ENCODE assay signal across 22 cellular contexts in the genomic region with DNA sequence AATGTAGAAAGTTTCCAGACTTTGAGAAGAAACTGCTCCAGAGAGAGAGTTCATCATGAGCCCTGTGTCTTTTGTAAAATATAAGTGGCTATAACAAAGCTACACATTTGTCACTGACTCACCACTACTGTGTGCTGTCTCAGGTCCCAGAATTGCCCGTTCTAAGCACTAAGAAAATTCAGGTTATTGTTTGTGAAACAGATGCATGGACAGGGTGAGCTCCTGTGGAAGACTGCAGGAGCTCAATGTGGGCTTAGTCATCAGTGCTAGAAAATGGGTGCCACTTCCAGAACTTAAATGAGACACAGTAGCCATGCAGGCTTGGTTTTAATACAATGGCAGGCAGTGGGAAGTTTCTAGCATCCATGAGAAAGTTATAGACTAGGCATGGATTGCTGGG.
A peak's percentile ranks its signal among the peaks of the same experiment; 100 is the strongest.
DNase-seq lines count a peak whose midpoint lies in the region; ATAC-seq lines count a peak whose summit lies in the region.
"Had no signal": no experiment of that assay in that cellular context is flagged by ENCODE, and none has a peak within 500 bp of the region (broad histone marks: within the 10 kb centered on the region; RNA-seq: fewer than 3 reads in every experiment).

No MANE protein-coding gene starts in this region.

- H3K36me3 Mint-ChIP-seq in activated naive CD4-positive, alpha-beta T cell treated with anti-CD3 and anti-CD28 coated beads, Interleukin-2, amount 50 U/mL, for 24 hours: no peaks in the 10 kb centered on the region
- H3K36me3 Mint-ChIP-seq in activated T-helper 1 cell treated with anti-CD3 and anti-CD28 coated beads, Interleukin-12 subunit alpha, Interleukin-12 subunit beta, Interleukin-2, Interleukin-4 antibody, amounts not matched to agents 30 ng/mL and 10 ng/mL and 1 ng/mL, durations not matched to agents 14 hours and 24 hours and 36 hours (ENCODE audit: low read depth): no peaks in the 10 kb centered on the region
- peaks cover 0 to 8% (median 0%) of the 10 kb centered on the region in 5 donors for H3K36me3 Mint-ChIP-seq in naive thymus-derived CD4-positive, alpha-beta T cell

- CTCF ChIA-PET in naive thymus-derived CD4-positive, alpha-beta T cell (lab: Charles Lee): interaction anchor here (0.7 to 1.1 kb wide), 5 partner anchors 11 to 699 kb away, joined by 3 read pairs; no protein-coding TSS in a partner anchor

- H3K4me3 ChIP-seq in naive thymus-derived CD4-positive, alpha-beta T cell (ENCODE audit: low read length): no peak overlapping the region

- peak overlapping the region; percentile 23 for H3K27ac Mint-ChIP-seq in activated naive CD4-positive, alpha-beta T cell treated with anti-CD3 and anti-CD28 coated beads, Interleukin-2, amount 50 U/mL, for 24 hours
- H3K27ac Mint-ChIP-seq in activated T-helper 1 cell treated with anti-CD3 and anti-CD28 coated beads, Interleukin-12 subunit alpha, Interleukin-12 subunit beta, Interleukin-2, Interleukin-4 antibody, amounts not matched to agents 30 ng/mL and 10 ng/mL and 1 ng/mL, durations not matched to agents 14 hours and 24 hours and 36 hours: peak overlapping the region; percentile 40
- peak overlapping the region in 5 of 9 donors; percentile 59 to 89 (median 86) for H3K27ac Mint-ChIP-seq in naive thymus-derived CD4-positive, alpha-beta T cell

- H3K4me1 ChIP-seq in naive thymus-derived CD4-positive, alpha-beta T cell (ENCODE audit: control insufficient read depth in 2 of 2, insufficient read depth in 2 of 2, low read length in 2 of 2): peaks cover 0 to 7% of the 10 kb centered on the region in 2 donors

- no peaks in the 10 kb centered on the region for H3K27me3 ChIP-seq in naive thymus-derived CD4-positive, alpha-beta T cell (ENCODE audit: control insufficient read depth in 2 of 2, insufficient read depth in 2 of 2, low read length in 2 of 2)

- intact Hi-C loops in activated T-helper 1 cell treated with anti-CD3 and anti-CD28 coated beads, Interleukin-12 subunit alpha, Interleukin-12 subunit beta, Interleukin-2, Interleukin-4 antibody, amounts not matched to agents 30 ng/mL and 10 ng/mL and 1 ng/mL, durations not matched to agents 14 hours and 24 hours and 36 hours (cut with micrococcal nuclease): loop anchor here (1.0 to 5.0 kb wide), 6 partner anchors 77 to 1512 kb away; no protein-coding TSS in a partner anchor
- intact Hi-C loops in naive thymus-derived CD4-positive, alpha-beta T cell (cut with micrococcal nuclease): loop anchor here (1.0 to 10.0 kb wide), 12 partner anchors 78 to 1692 kb away; a partner anchor contains a TSS

- DNase-seq in activated CD4-positive, CD25-positive, alpha-beta regulatory T cell treated with anti-CD3 and anti-CD28 coated beads, Interleukin-2, amount 50 U/mL, for 72 hours: no peak
- no peak for DNase-seq in activated naive CD4-positive, alpha-beta T cell treated with anti-CD3 and anti-CD28 coated beads, Interleukin-2, amount 50 U/mL, for 16 hours
- DNase-seq in activated T-helper 1 cell treated with anti-CD3 and anti-CD28 coated beads, Interleukin-12 subunit alpha, Interleukin-12 subunit beta, Interleukin-2, Interleukin-4 antibody, amounts not matched to agents 30 ng/mL and 10 ng/mL and 1 ng/mL, durations not matched to agents 14 hours and 24 hours and 36 hours (ENCODE audit: low spot score): no peak
- DNase-seq in naive thymus-derived CD4-positive, alpha-beta T cell: no peak
- DNase-seq in HK-2 (ENCODE audit: unreplicated experiment): no peak
- no peak for DNase-seq in Kasumi-1 (lab: John Stamatoyannopoulos, UW)
- DNase-seq: 8988T, C1 segment of cervical spinal cord, DMS53, GDM1, IMR-90, NCI-H1105, NCI-H2029 treated with DMSO at 0.1 percent for 48 hours, NCI-H226, NCI-H510A treated with DMSO at 0.1 percent for 48 hours, NCI-H748 treated with DMSO at 0.1 percent for 48 hours, SIG-M5 had no signal

- no peak overlapping the region for H3K27ac ChIP-seq in naive thymus-derived CD4-positive, alpha-beta T cell (ENCODE audit: low read depth, low read length)
- H3K27ac ChIP-seq: KMS-11 had no signal

- POLR2A ChIA-PET in naive thymus-derived CD4-positive, alpha-beta T cell (lab: Charles Lee): interaction anchor here (0.5 to 5.4 kb wide), 11 partner anchors 10 to 684 kb away, joined by 3 to 46 read pairs (median 5); a partner anchor contains a TSS

- H3K27me3 Mint-ChIP-seq in activated naive CD4-positive, alpha-beta T cell treated with anti-CD3 and anti-CD28 coated beads, Interleukin-2, amount 50 U/mL, for 24 hours: no peaks in the 10 kb centered on the region
- no peaks in the 10 kb centered on the region for H3K27me3 Mint-ChIP-seq in activated T-helper 1 cell treated with anti-CD3 and anti-CD28 coated beads, Interleukin-12 subunit alpha, Interleukin-12 subunit beta, Interleukin-2, Interleukin-4 antibody, amounts not matched to agents 30 ng/mL and 10 ng/mL and 1 ng/mL, durations not matched to agents 14 hours and 24 hours and 36 hours (ENCODE audit: insufficient read depth)
- no peaks in the 10 kb centered on the region for H3K27me3 Mint-ChIP-seq in naive thymus-derived CD4-positive, alpha-beta T cell

- H3K9me3 ChIP-seq in naive thymus-derived CD4-positive, alpha-beta T cell (ENCODE audit: control insufficient read depth in 2 of 3, low read length in 3 of 3): no peaks in the 10 kb centered on the region

- H3K4me3 Mint-ChIP-seq in activated naive CD4-positive, alpha-beta T cell treated with anti-CD3 and anti-CD28 coated beads, Interleukin-2, amount 50 U/mL, for 24 hours: peak overlapping the region; percentile 23
- H3K4me3 Mint-ChIP-seq in activated T-helper 1 cell treated with anti-CD3 and anti-CD28 coated beads, Interleukin-12 subunit alpha, Interleukin-12 subunit beta, Interleukin-2, Interleukin-4 antibody, amounts not matched to agents 30 ng/mL and 10 ng/mL and 1 ng/mL, durations not matched to agents 14 hours and 24 hours and 36 hours: no peak overlapping the region
- peak overlapping the region in 1 of 10 donors; percentile 23 for H3K4me3 Mint-ChIP-seq in naive thymus-derived CD4-positive, alpha-beta T cell

- ATAC-seq in activated CD4-positive, CD25-positive, alpha-beta regulatory T cell treated with anti-CD3 and anti-CD28 coated beads, Interleukin-2, amount 50 U/mL, for 24 hours: peak; percentile 9 to 36
- no peak for ATAC-seq in naive thymus-derived CD4-positive, alpha-beta T cell
- ATAC-seq: HCT116, Panc1 had no signal

- peaks cover 42% of the 10 kb centered on the region for H3K4me1 Mint-ChIP-seq in activated naive CD4-positive, alpha-beta T cell treated with anti-CD3 and anti-CD28 coated beads, Interleukin-2, amount 50 U/mL, for 24 hours
- H3K4me1 Mint-ChIP-seq in activated T-helper 1 cell treated with anti-CD3 and anti-CD28 coated beads, Interleukin-12 subunit alpha, Interleukin-12 subunit beta, Interleukin-2, Interleukin-4 antibody, amounts not matched to agents 30 ng/mL and 10 ng/mL and 1 ng/mL, durations not matched to agents 14 hours and 24 hours and 36 hours (ENCODE audit: low read depth): peaks cover 30% of the 10 kb centered on the region
- H3K4me1 Mint-ChIP-seq in naive thymus-derived CD4-positive, alpha-beta T cell: peaks cover 0 to 28% (median 6%) of the 10 kb centered on the region in 7 donors

- no peaks in the 10 kb centered on the region for H3K9me3 Mint-ChIP-seq in activated naive CD4-positive, alpha-beta T cell treated with anti-CD3 and anti-CD28 coated beads, Interleukin-2, amount 50 U/mL, for 24 hours
- H3K9me3 Mint-ChIP-seq in activated T-helper 1 cell treated with anti-CD3 and anti-CD28 coated beads, Interleukin-12 subunit alpha, Interleukin-12 subunit beta, Interleukin-2, Interleukin-4 antibody, amounts not matched to agents 30 ng/mL and 10 ng/mL and 1 ng/mL, durations not matched to agents 14 hours and 24 hours and 36 hours: no peaks in the 10 kb centered on the region
- no peaks in the 10 kb centered on the region for H3K9me3 Mint-ChIP-seq in naive thymus-derived CD4-positive, alpha-beta T cell

- no peaks in the 10 kb centered on the region for H3K36me3 ChIP-seq in naive thymus-derived CD4-positive, alpha-beta T cell (ENCODE audit: control insufficient read depth in 2 of 3, insufficient read depth in 3 of 3, low read length in 3 of 3)

Comparison
In these comparisons a context has a peak if more than half of its experiments do, and no peak if none do; other contexts are left out.
1. H3K27ac Mint-ChIP-seq: peak in every context shown above with its lines; median percentile 86 in naive thymus-derived CD4-positive, alpha-beta T cell; 40 in activated T-helper 1 cell treated with anti-CD3 and anti-CD28 coated beads, Interleukin-12 subunit alpha, Interleukin-12 subunit beta, Interleukin-2, Interleukin-4 antibody, amounts not matched to agents 30 ng/mL and 10 ng/mL and 1 ng/mL, durations not matched to agents 14 hours and 24 hours and 36 hours; 23 in activated naive CD4-positive, alpha-beta T cell treated with anti-CD3 and anti-CD28 coated beads, Interleukin-2, amount 50 U/mL, for 24 hours.